Comparison of ENCODE assay signal across 10 cellular contexts in genomic region chr6:33815854-33816253, GRCh38. TPM values are rescaled to one million over a fixed set of nuclear protein-coding genes. Genes with fewer than 3 reads are reported as not detected.
DNase-seq lines count a peak whose midpoint lies in the region; ATAC-seq and TF ChIP-seq lines count a peak whose summit lies in the region.
"Had no signal": no experiment of that assay in that cellular context is flagged by ENCODE, and none has a peak within 500 bp of the region (broad histone marks: within the 10 kb centered on the region; RNA-seq: fewer than 3 reads in every experiment).

No MANE protein-coding gene starts in this region.

- no peak overlapping the region for H3K4ac ChIP-seq in trophoblast cell (ENCODE audit: low read depth, low read length)

- no peak overlapping the region for H3K4me2 ChIP-seq in trophoblast cell (ENCODE audit: low read length)

- no peak overlapping the region for H2AK5ac ChIP-seq in trophoblast cell (ENCODE audit: low read length)

- H3K4me1 ChIP-seq in trophoblast cell (ENCODE audit: control insufficient read depth in 1 of 2, insufficient read depth in 2 of 2, low read length in 2 of 2): no peaks in the 10 kb centered on the region

- no peak overlapping the region for H3K27ac ChIP-seq in trophoblast cell (ENCODE audit: low read depth, low read length)

- no peak overlapping the region for H2BK5ac ChIP-seq in trophoblast cell (ENCODE audit: low read depth, low read length, poor library complexity)

- H3K79me2 ChIP-seq in trophoblast cell (ENCODE audit: control insufficient read depth, insufficient read depth, low read length, poor library complexity): no peaks in the 10 kb centered on the region

- no peaks in the 10 kb centered on the region for H3K36me3 ChIP-seq in trophoblast cell (ENCODE audit: control insufficient read depth in 1 of 2, insufficient read depth in 2 of 2, low read length in 2 of 2)

- H4K8ac ChIP-seq in trophoblast cell (ENCODE audit: low read depth, low read length): no peak overlapping the region

- H3K18ac ChIP-seq in trophoblast cell (ENCODE audit: low read length): no peak overlapping the region

- H3K9ac ChIP-seq in trophoblast cell (ENCODE audit: low read length): no peak overlapping the region

- H4K12ac ChIP-seq in trophoblast cell (ENCODE audit: low read depth, low read length): no peak overlapping the region

- H4K91ac ChIP-seq in trophoblast cell (ENCODE audit: low read depth, low read length): no peak overlapping the region

- no peak for TF ChIP-seq POLR2A in erythroblast (IDR thresholded peaks at IDR 0.05; ENCODE audit: low read length)

- ATAC-seq in Right ventricle myocardium superior (ENCODE audit: poor library complexity): no peak

- H3K14ac ChIP-seq in trophoblast cell (ENCODE audit: low read length): no peak overlapping the region

- H3K79me1 ChIP-seq in trophoblast cell (ENCODE audit: low read length): no peaks in the 10 kb centered on the region

- DNase-seq in COLO829 (ENCODE audit: low spot score) (peak; percentile 75), GM19238 (ENCODE audit: insufficient read length, low spot score) (peak; percentile 47), NCI-H82 treated with DMSO at 0.1 percent for 48 hours (lab: John Stamatoyannopoulos, UW; ENCODE audit: unreplicated experiment) (peak; percentile 83), germinal center (ENCODE audit: low spot score) (peak; percentile 36), trophoblast cell (no peak), Right ventricle myocardium superior (no peak), erythroblast (lab: John Stamatoyannopoulos, UW) (no peak), HuH-7.5 (ENCODE audit: low spot score) (no peak)
- DNase-seq: stimulated activated naive CD4-positive, alpha-beta T cell had no signal

- no CpG with 5 or more reads among the region's 1 CpG for WGBS in trophoblast cell (ENCODE audit: extremely low coverage, insufficient coverage, insufficient read length)

- H2BK120ac ChIP-seq in trophoblast cell (ENCODE audit: insufficient read depth, low read length, poor library complexity): no peak overlapping the region

- no peaks in the 10 kb centered on the region for H3K27me3 ChIP-seq in trophoblast cell (ENCODE audit: insufficient read depth, low read length)

- H3K9me3 ChIP-seq in trophoblast cell (ENCODE audit: insufficient read depth, low read depth, low read length): no peaks in the 10 kb centered on the region

- no peak overlapping the region for H3K23ac ChIP-seq in trophoblast cell (ENCODE audit: low read length)

- H3K4me3 ChIP-seq in trophoblast cell (ENCODE audit: low read depth, low read length): no peak overlapping the region

- no peak overlapping the region for H2AFZ ChIP-seq in trophoblast cell (ENCODE audit: insufficient read depth, low read length, poor library complexity)

- intact Hi-C loops in Right ventricle myocardium superior (cut with DNase I): no loop called here

- H2BK12ac ChIP-seq in trophoblast cell (ENCODE audit: low read length): no peak overlapping the region

RNA-seq across cellular contexts. Expression of gene MLN, which starts 12.1 kb away (rescaled TPM):
- 0.10 TPM in 1 of 2 replicates, not detected in the other for polyA plus RNA-seq in trophoblast cell (2013)
- not detected for total RNA-seq in Right ventricle myocardium superior
- total RNA-seq: myocyte had no signal

RNA-seq across cellular contexts. Expression of gene LEMD2, which starts 26.9 kb away (rescaled TPM):
- 28.0 TPM in 2 replicates for polyA plus RNA-seq in trophoblast cell (2013)
- total RNA-seq in Right ventricle myocardium superior: 19.1 TPM

Comparison
In these comparisons a context has a peak if more than half of its experiments do, and no peak if none do; other contexts are left out.
1. DNase-seq: peak in COLO829 (single experiment), GM19238 (single experiment), NCI-H82 treated with DMSO at 0.1 percent for 48 hours (single experiment) and germinal center (single experiment); none in trophoblast cell (0 of 2), Right ventricle myocardium superior (single experiment), erythroblast (0 of 2) and HuH-7.5 (single experiment).